Comparison of ENCODE assay signal across 22 cellular contexts in genomic region chr3:141216975-141217374, GRCh38.
"Had no signal": no experiment of that assay in that cellular context is flagged by ENCODE, and none has a peak within 500 bp of the region (broad histone marks: within the 10 kb centered on the region; RNA-seq: fewer than 3 reads in every experiment).

No MANE protein-coding gene starts in this region.

- H3K36me3 ChIP-seq: colonic mucosa, esophagus squamous epithelium, heart right ventricle, lower lobe of right lung, stomach, thyroid gland had no signal

- H3K79me2 ChIP-seq: parathyroid adenoma had no signal

- DNase-seq: colonic mucosa; effector CD8-positive, alpha-beta T cell; erythroblast; esophagus squamous epithelium; foreskin melanocyte; glutamatergic neuron; heart right ventricle; hypothalamus; left ventricle myocardium superior; lower lobe of right lung; natural killer cell; stimulated activated CD4-positive, alpha-beta T cell treated with anti-CD3 and anti-CD28 coated beads, Interleukin-2, amount 100 ng/mL, for 24 hours; stimulated activated CD4-positive, alpha-beta T cell treated with anti-CD3 and anti-CD28 coated beads, Interleukin-4, amount 100 ng/mL, for 24 hours; stimulated activated naive CD4-positive, alpha-beta T cell treated with Interleukin-2 at 50 U/mL for 16 hours; stomach; thyroid gland had no signal

- H3K9ac ChIP-seq: parathyroid adenoma had no signal

- H3K4me2 ChIP-seq: smooth muscle cell had no signal

- ATAC-seq: heart right ventricle; lower lobe of right lung; natural killer cell; sciatic nerve; stimulated activated effector memory CD8-positive, alpha-beta T cell treated with anti-CD3 and anti-CD28 coated beads, Interleukin-12 subunit alpha, Interleukin-12 subunit beta, amount 100 ng/mL, for 72 hours had no signal

- H3K9me3 ChIP-seq: colonic mucosa, lower lobe of right lung, thyroid gland had no signal

- H3K4me1 ChIP-seq: colonic mucosa, esophagus squamous epithelium, lower lobe of right lung, parathyroid adenoma, stomach, thyroid gland had no signal

- FAIRE-seq: endothelial cell of umbilical vein, keratinocyte had no signal

- H3K27ac ChIP-seq: colonic mucosa, esophagus squamous epithelium, lower lobe of right lung, parathyroid adenoma, stomach, thyroid gland had no signal

- H3K27me3 ChIP-seq: colonic mucosa, esophagus squamous epithelium, heart right ventricle, stomach, thyroid gland had no signal

- H3K4me3 ChIP-seq: colonic mucosa, esophagus squamous epithelium, heart right ventricle, lower lobe of right lung, smooth muscle cell, stomach, thyroid gland had no signal

- H2AFZ ChIP-seq: parathyroid adenoma had no signal
